In genomic region chr19:11738746-11739620, GRCh38 we compare ENCODE assay signal across 8 cellular contexts. TPM values are rescaled to one million over a fixed set of nuclear protein-coding genes. Genes with fewer than 3 reads are reported as not detected.
A peak's percentile ranks its signal among the peaks of the same experiment; 100 is the strongest.
DNase-seq lines count a peak whose midpoint lies in the region; ATAC-seq and TF ChIP-seq lines count a peak whose summit lies in the region.

Gene ZNF823, minus strand, starts transcription at chr19:11738946. Its CDS starts 127 bp downstream, at chr19:11738819.

- no peaks in the 10 kb centered on the region for H3K27me3 ChIP-seq in CD4-positive, alpha-beta T cell (ENCODE audit: control insufficient read depth, insufficient read depth, low read length)

- peak; percentile 99 for ATAC-seq in CD4-positive, alpha-beta T cell (ENCODE audit: poor library complexity)
- peak; percentile 74 for ATAC-seq in GM19438 (IDR thresholded peaks at IDR 0.05; ENCODE audit: low read depth, unreplicated experiment)
- peak; percentile 80 for ATAC-seq in HG03571 (IDR thresholded peaks at IDR 0.05; ENCODE audit: unreplicated experiment)

- DNase-seq in CD4-positive, alpha-beta T cell: peak; percentile 92 to 98 (median 95)
- DNase-seq in NCI-H774 (lab: John Stamatoyannopoulos, UW) (peak; percentile 99), ecto neural progenitor cell (ENCODE audit: low spot score) (peak; percentile 98), lower leg skin (ENCODE audit: low spot score in 2 of 2) (peak; percentile 100)
- DNase-seq in activated CD4-positive, alpha-beta memory T cell treated with anti-CD3 and anti-CD28 coated beads, Interleukin-2, amount 10 ng/mL, durations not matched to agents 7 days and 5 days: peak; percentile 97
- peak; percentile 94 to 97 for DNase-seq in stimulated activated CD4-positive, alpha-beta T cell treated with anti-CD3 and anti-CD28 coated beads, Interleukin-4, amount 100 ng/mL, for 4 hours

- peak within 1 kb of the TSS; percentile 73 for H3K27ac Mint-ChIP-seq in CD4-positive, alpha-beta T cell
- peak within 1 kb of the TSS; percentile 93 for H3K27ac Mint-ChIP-seq in activated CD4-positive, alpha-beta memory T cell treated with anti-CD3 and anti-CD28 coated beads, Interleukin-2, amount 10 ng/mL, durations not matched to agents 7 days and 5 days

- H3K4me1 Mint-ChIP-seq in CD4-positive, alpha-beta T cell (ENCODE audit: low read depth): peaks cover 22% of the 10 kb centered on the region
- H3K4me1 Mint-ChIP-seq in activated CD4-positive, alpha-beta memory T cell treated with anti-CD3 and anti-CD28 coated beads, Interleukin-2, amount 10 ng/mL, durations not matched to agents 7 days and 5 days: peaks cover 22% of the 10 kb centered on the region

- no peak for TF ChIP-seq CTCF in CD4-positive, alpha-beta T cell (IDR thresholded peaks at IDR 0.05)
- TF ChIP-seq CTCF in lower leg skin (IDR thresholded peaks at IDR 0.05): no peak

- POLR2A ChIA-PET in CD4-positive, alpha-beta T cell (lab: Charles Lee): interaction anchor here (0.6 to 2.1 kb wide), 4 partner anchors 28 to 1418 kb away, joined by 3 to 6 read pairs (median 3); partner anchors contain the start of gene ZNF441
- POLR2A ChIA-PET in activated CD4-positive, alpha-beta memory T cell treated with anti-CD3 and anti-CD28 coated beads, Interleukin-2, amount 10 ng/mL, durations not matched to agents 7 days and 5 days (lab: Charles Lee): interaction anchor here (0.9 to 1.3 kb wide), 3 partner anchors 28 to 249 kb away, joined by 3 to 7 read pairs (median 3); partner anchors contain the start of gene ZNF441

- H3K27ac ChIP-seq in CD4-positive, alpha-beta T cell (ENCODE audit: low read depth, low read length): no peak within 1 kb of the TSS

- intact Hi-C loops in CD4-positive, alpha-beta T cell (cut with DNase I, micrococcal nuclease): loop anchor here (1.0 to 5.0 kb wide), 3 partner anchors 29 to 307 kb away; no protein-coding TSS in a partner anchor
- intact Hi-C loops in lower leg skin (cut with DNase I; ENCODE audit: low total_unique reads): no loop called here

- peak within 1 kb of the TSS; percentile 96 for H3K4me3 Mint-ChIP-seq in CD4-positive, alpha-beta T cell
- H3K4me3 Mint-ChIP-seq in activated CD4-positive, alpha-beta memory T cell treated with anti-CD3 and anti-CD28 coated beads, Interleukin-2, amount 10 ng/mL, durations not matched to agents 7 days and 5 days: peak within 1 kb of the TSS; percentile 99

- peak within 1 kb of the TSS; percentile 79 for H3K4me3 ChIP-seq in lower leg skin (ENCODE audit: low read depth, poor library complexity, severe bottlenecking)

- 1% methylated on average over 32 to 35 of the region's 35 CpGs for WGBS in lower leg skin, 2 donors

- H3K9me3 Mint-ChIP-seq in CD4-positive, alpha-beta T cell: no peaks in the 10 kb centered on the region
- peaks cover 12% of the 10 kb centered on the region for H3K9me3 Mint-ChIP-seq in activated CD4-positive, alpha-beta memory T cell treated with anti-CD3 and anti-CD28 coated beads, Interleukin-2, amount 10 ng/mL, durations not matched to agents 7 days and 5 days

- CTCF ChIA-PET in CD4-positive, alpha-beta T cell (lab: Charles Lee): no interaction called here
- CTCF ChIA-PET in activated CD4-positive, alpha-beta memory T cell treated with anti-CD3 and anti-CD28 coated beads, Interleukin-2, amount 10 ng/mL, durations not matched to agents 7 days and 5 days (lab: Charles Lee): interaction anchor here (0.8 to 1.0 kb wide), 2 partner anchors 39 to 179 kb away, joined by 3 read pairs; no protein-coding TSS in a partner anchor

- H3K27me3 Mint-ChIP-seq in CD4-positive, alpha-beta T cell: no peaks in the 10 kb centered on the region
- H3K27me3 Mint-ChIP-seq in activated CD4-positive, alpha-beta memory T cell treated with anti-CD3 and anti-CD28 coated beads, Interleukin-2, amount 10 ng/mL, durations not matched to agents 7 days and 5 days: peaks cover 1% of the 10 kb centered on the region

- TF ChIP-seq POLR2A in lower leg skin (IDR thresholded peaks at IDR 0.05): no peak

- H3K36me3 Mint-ChIP-seq in CD4-positive, alpha-beta T cell (ENCODE audit: low read depth): peaks cover 22% of the 10 kb centered on the region
- peaks cover 20% of the 10 kb centered on the region for H3K36me3 Mint-ChIP-seq in activated CD4-positive, alpha-beta memory T cell treated with anti-CD3 and anti-CD28 coated beads, Interleukin-2, amount 10 ng/mL, durations not matched to agents 7 days and 5 days (ENCODE audit: low read depth)

- no peaks in the 10 kb centered on the region for H3K9me3 ChIP-seq in CD4-positive, alpha-beta T cell (ENCODE audit: control insufficient read depth, low read length)

RNA-seq across cellular contexts. Expression of gene ZNF823, which starts in this region (rescaled TPM):
- 1 to 10 TPM; 1.7 to 2.2 TPM for total RNA-seq in CD4-positive, alpha-beta T cell
- 1 to 10 TPM; 4.0 to 4.9 TPM for total RNA-seq in activated CD4-positive, alpha-beta memory T cell treated with anti-CD3 and anti-CD28 coated beads, Interleukin-2, amount 10 ng/mL, durations not matched to agents 7 days and 5 days
- total RNA-seq in lower leg skin: 1 to 10 TPM; 5.5 to 8.4 (median 6.5) TPM
